8 cellular contexts compared by ENCODE assay signal in the genomic region with DNA sequence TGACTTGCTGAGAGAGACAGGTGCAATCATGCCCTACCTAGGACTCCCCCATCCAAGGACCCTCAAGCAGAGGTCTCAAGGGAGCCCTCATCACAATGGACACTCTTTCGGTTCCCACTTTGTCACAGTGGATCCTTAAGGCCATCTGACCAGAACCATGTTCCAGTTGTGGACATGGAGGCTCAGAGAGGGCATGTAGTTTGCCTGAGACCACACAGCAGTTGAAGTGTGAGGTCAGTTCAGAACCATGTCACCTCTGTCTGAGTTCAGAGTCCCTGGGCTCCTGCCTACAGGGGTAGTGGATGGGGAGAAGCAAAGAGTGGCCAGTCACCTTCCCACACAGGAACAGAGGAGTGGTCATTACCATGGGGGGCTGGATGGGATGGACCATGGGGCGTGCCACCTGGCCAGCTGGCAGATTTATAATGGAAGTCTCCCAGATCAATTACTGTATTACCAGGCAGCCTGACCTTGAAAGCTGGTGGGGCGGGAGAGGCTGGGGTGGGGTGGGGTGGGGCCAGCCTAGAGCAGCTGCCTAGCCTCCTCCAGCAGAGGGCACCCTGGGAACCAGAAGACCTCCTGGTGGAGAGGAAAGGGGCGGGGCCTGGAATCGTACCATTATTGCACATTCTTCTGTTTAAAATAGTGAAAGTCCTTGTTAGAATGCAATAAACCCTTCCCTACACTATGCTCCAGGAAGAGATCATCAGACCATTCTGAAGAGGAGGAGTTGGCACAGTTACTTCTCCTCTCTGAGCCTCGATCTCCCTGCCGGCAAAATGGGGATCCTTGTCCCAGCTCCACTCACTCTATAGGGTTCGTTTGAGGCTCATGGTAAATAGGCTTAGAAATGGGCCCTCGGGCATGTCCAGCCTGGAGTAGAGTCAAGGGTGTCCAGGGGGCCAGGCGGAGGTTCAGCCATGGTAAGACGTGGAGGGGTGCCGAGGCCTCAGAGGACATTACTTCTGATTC. TPM values are rescaled to one million over a fixed set of nuclear protein-coding genes. Genes with fewer than 3 reads are reported as not detected.
DNase-seq lines count a peak whose midpoint lies in the region; ATAC-seq and TF ChIP-seq lines count a peak whose summit lies in the region.

No MANE protein-coding gene starts in this region.

- no peak overlapping the region for H3K9ac ChIP-seq in GM23248

- peaks cover 42% of the 10 kb centered on the region for H3K4me1 Mint-ChIP-seq in brain

- DNase-seq in COLO829 (ENCODE audit: low spot score) (peak; percentile 67), GM23248 (peak; percentile 75), NCI-H82 treated with DMSO at 0.1 percent for 48 hours (lab: John Stamatoyannopoulos, UW; ENCODE audit: unreplicated experiment) (peak; percentile 65), medulla oblongata (ENCODE audit: extremely low spot score) (peak; percentile 30), esophagus squamous epithelium (lab: John Stamatoyannopoulos, UW) (no peak), T1000 (lab: John Stamatoyannopoulos, UW) (no peak)

- H3F3A ChIP-seq in GM23248 (ENCODE audit: insufficient read depth) = no peaks in the 10 kb centered on the region

- H3K36me3 Mint-ChIP-seq in brain = peaks cover 3% of the 10 kb centered on the region

- no peak overlapping the region for H2AFZ ChIP-seq in GM23248

- no peaks in the 10 kb centered on the region for H3K9me2 ChIP-seq in GM23248 (ENCODE audit: insufficient read depth)

- H3K4me3 ChIP-seq in GM23248 = no peak overlapping the region
- H3K4me3 ChIP-seq in esophagus squamous epithelium = no peak overlapping the region

- no peaks in the 10 kb centered on the region for H3K9me3 Mint-ChIP-seq in brain

- peaks cover 46% of the 10 kb centered on the region for H3K27me3 ChIP-seq in GM23248 (replicated peaks; ENCODE audit: insufficient read depth)
- H3K27me3 ChIP-seq in esophagus squamous epithelium = peaks cover 0 to 89% (median 0%) of the 10 kb centered on the region in 4 donors

- intact Hi-C loops in esophagus squamous epithelium (cut with DNase I) = no loop called here

- no peak overlapping the region for H3K4me3 Mint-ChIP-seq in brain

- TF ChIP-seq CTCF in brain (conservative IDR thresholded peaks at IDR 0.05) = peak; percentile 58 to 67
- TF ChIP-seq CTCF in esophagus squamous epithelium (IDR thresholded peaks at IDR 0.05) = no peak

- H4K20me1 ChIP-seq in GM23248 (ENCODE audit: insufficient read depth) = no peaks in the 10 kb centered on the region

- whole genome bisulfite sequencing in GM23248 (ENCODE audit: low coverage in 1 of 2, low lambda C conversion rate in 2 of 2, missing lambda C conversion rate in 2 of 2), 2 experiments = 47 to 49% methylated on average over 12 of the region's 12 CpGs
- 32 to 52% methylated on average over 4 to 9 of the region's 12 CpGs for WGBS in esophagus squamous epithelium, 2 donors

- no peak for ATAC-seq in GM21447 (IDR thresholded peaks at IDR 0.05; ENCODE audit: unreplicated experiment)

- H3K36me3 ChIP-seq in GM23248 (ENCODE audit: low read depth) (no peaks in the 10 kb centered on the region), esophagus squamous epithelium (no peaks in the 10 kb centered on the region)

- no peaks in the 10 kb centered on the region for H3K79me2 ChIP-seq in GM23248 (ENCODE audit: insufficient read depth)

- H3K27ac Mint-ChIP-seq in brain = peak overlapping the region in 3 of 5 experiments; percentile 20 to 97 (median 62)

- in situ Hi-C loops in GM23248 (cut with MboI) = no loop called here

- H3K27ac ChIP-seq in GM23248 = no peak overlapping the region
- H3K27ac ChIP-seq in esophagus squamous epithelium = no peak overlapping the region

- H3K27me3 Mint-ChIP-seq in brain = peaks cover 7% of the 10 kb centered on the region

- no peaks in the 10 kb centered on the region for H3K4me1 ChIP-seq in GM23248 (ENCODE audit: insufficient read depth)
- peaks cover 0 to 6% (median 0%) of the 10 kb centered on the region in 3 donors for H3K4me1 ChIP-seq in esophagus squamous epithelium

- H3K9me3 ChIP-seq in GM23248 (ENCODE audit: low read depth) = no peaks in the 10 kb centered on the region
- H3K9me3 ChIP-seq in esophagus squamous epithelium = no peaks in the 10 kb centered on the region

- TF ChIP-seq POLR2A in esophagus squamous epithelium (IDR thresholded peaks at IDR 0.05) = no peak

- H3K4me2 ChIP-seq in GM23248 (ENCODE audit: unreplicated experiment) = no peak overlapping the region

RNA-seq across cellular contexts. Expression of gene LINGO1, which starts 26.9 kb away (rescaled TPM):
- not detected in 2 replicates for total RNA-seq in GM23248 (2014; rRNA removed; shearing (Covaris generic))
- polyA plus RNA-seq in GM23248 (2016; fragmentation: Nextera tagmentation; extraction: Ambion mirVana) (not detected in 2 replicates), brain (ENCODE audit: insufficient read depth, low read depth, low replicate concordance) (40.6 TPM)
- 1 to 10 TPM in 1 of 4 donors, under 1 TPM in 2, not detected in 1; 0.09 to 1.2 (median 0.38) TPM for total RNA-seq in esophagus squamous epithelium

Comparison
In these comparisons a context has a peak if more than half of its experiments do, and no peak if none do; other contexts are left out.
1. DNase-seq: peak in COLO829 (single experiment), GM23248 (single experiment), NCI-H82 treated with DMSO at 0.1 percent for 48 hours (single experiment) and medulla oblongata (single experiment); none in esophagus squamous epithelium (single experiment) and T1000 (single experiment).
2. CTCF ChIP-seq: peak in brain (2 of 2); none in esophagus squamous epithelium (0 of 6).